ENCODE assay signal across 31 cellular contexts in the genomic region with DNA sequence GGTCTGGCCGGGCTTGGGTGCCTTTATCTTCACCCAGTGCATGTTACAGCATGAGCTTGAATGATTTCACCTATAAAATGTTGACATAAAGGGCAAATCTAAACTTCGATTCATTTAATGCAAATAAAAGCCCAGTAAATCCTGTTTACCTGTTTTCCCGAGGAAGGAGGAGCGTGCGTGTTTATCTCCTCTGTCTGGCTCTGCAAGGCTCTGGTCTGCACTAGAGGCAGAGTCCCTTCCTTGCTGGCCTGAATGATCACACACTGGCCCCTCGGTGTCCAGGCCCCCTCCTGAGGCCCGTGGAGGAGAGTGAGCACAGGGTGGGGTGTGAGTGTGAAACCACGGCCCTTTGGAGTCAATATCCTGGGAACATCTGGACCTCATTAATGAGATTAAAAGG.
"Had no signal": no experiment of that assay in that cellular context is flagged by ENCODE, and none has a peak within 500 bp of the region (broad histone marks: within the 10 kb centered on the region; RNA-seq: fewer than 3 reads in every experiment).

No MANE protein-coding gene starts in this region.

- H3K27ac Mint-ChIP-seq: activated B cell treated with CpG ODN at 0.5 μM for 24 hours; activated CD4-positive, alpha-beta memory T cell treated with anti-CD3 and anti-CD28 coated beads, Interleukin-2, amount 10 ng/mL, durations not matched to agents 7 days and 5 days; activated CD4-positive, alpha-beta T cell treated with anti-CD3 and anti-CD28 coated beads, Interleukin-2, amount 10 ng/mL, durations not matched to agents 24 days and 14 days; activated naive CD4-positive, alpha-beta T cell treated with anti-CD3 and anti-CD28 coated beads, Interleukin-2, amount 10 ng/mL, durations not matched to agents 7 days and 5 days; activated naive CD8-positive, alpha-beta T cell treated with anti-CD3 and anti-CD28 coated beads for 36 hours; activated T-cell treated with anti-CD3 and anti-CD28 coated beads, Interleukin-2, amount 50 U/mL, for 72 hours; activated T-helper 2 cell treated with anti-CD3 and anti-CD28 coated beads, Interferon-gamma antibody, Interleukin-2, Interleukin-4, amounts not matched to agents 10 μg/mL and 5 μg/mL and 100 μg/mL, durations not matched to agents 14 hours and 24 hours and 36 hours; T-helper 1 cell treated with Interleukin-12 subunit alpha and Interleukin-12 subunit beta and Interleukin-4 antibody, amounts not matched to agents 30 μg/mL and 1 μg/mL, for 36 hours had no signal

- H3K9me3 ChIP-seq: SJCRH30 had no signal

- H3K36me3 ChIP-seq: MG63, SJCRH30 had no signal

- H3K4me3 ChIP-seq: MG63, SJCRH30 had no signal

- H3K9me3 Mint-ChIP-seq: activated B cell treated with CpG ODN at 0.5 μM for 24 hours; activated CD4-positive, alpha-beta memory T cell treated with anti-CD3 and anti-CD28 coated beads, Interleukin-2, amount 10 ng/mL, durations not matched to agents 7 days and 5 days; activated CD4-positive, alpha-beta T cell treated with anti-CD3 and anti-CD28 coated beads, Interleukin-2, amount 10 ng/mL, durations not matched to agents 24 days and 14 days; activated naive CD4-positive, alpha-beta T cell treated with anti-CD3 and anti-CD28 coated beads, Interleukin-2, amount 10 ng/mL, durations not matched to agents 7 days and 5 days; activated naive CD8-positive, alpha-beta T cell treated with anti-CD3 and anti-CD28 coated beads for 36 hours; activated T-cell treated with anti-CD3 and anti-CD28 coated beads, Interleukin-2, amount 50 U/mL, for 72 hours; activated T-helper 2 cell treated with anti-CD3 and anti-CD28 coated beads, Interferon-gamma antibody, Interleukin-2, Interleukin-4, amounts not matched to agents 10 μg/mL and 5 μg/mL and 100 μg/mL, durations not matched to agents 14 hours and 24 hours and 36 hours; T-helper 1 cell treated with Interleukin-12 subunit alpha and Interleukin-12 subunit beta and Interleukin-4 antibody, amounts not matched to agents 30 μg/mL and 1 μg/mL, for 36 hours had no signal

- DNase-seq: activated B cell treated with CpG ODN at 0.5 μM for 24 hours; activated CD4-positive, alpha-beta memory T cell treated with anti-CD3 and anti-CD28 coated beads, Interleukin-2, amount 10 ng/mL, durations not matched to agents 7 days and 5 days; activated CD4-positive, alpha-beta T cell treated with anti-CD3 and anti-CD28 coated beads for 1 hour; activated CD4-positive, alpha-beta T cell treated with anti-CD3 and anti-CD28 coated beads, Interleukin-2, amount 10 ng/mL, durations not matched to agents 24 days and 14 days; activated gamma-delta T cell treated with Interleukin-2 at 50 U/mL for 16 hours; activated naive CD4-positive, alpha-beta T cell treated with anti-CD3 and anti-CD28 coated beads, Interleukin-2, amount 10 ng/mL, durations not matched to agents 7 days and 5 days; activated naive CD8-positive, alpha-beta T cell treated with anti-CD3 and anti-CD28 coated beads for 36 hours; activated T-cell treated with anti-CD3 and anti-CD28 coated beads for 4 hours; activated T-cell treated with anti-CD3 and anti-CD28 coated beads, Interleukin-2, amount 50 U/mL, for 72 hours; anterior cingulate cortex; cerebellar nuclear complex; MG63; MV-4-11; NCI-H1092 treated with DMSO at 0.1 percent for 48 hours; NCI-H1417 treated with DMSO at 0.1 percent for 48 hours; NCI-H1694; NCI-H2029; NCI-H2107; NCI-H2171 treated with DMSO at 0.1 percent for 48 hours; NCI-H345; NCI-H510A; NCI-H69; NK-92 treated with Interleukin-12 subunit alpha and Interleukin-12 subunit beta, amount 100 ng/mL, for 24 hours; OCI-M1; RPMI8226; SJCRH30 had no signal

- H3K27me3 Mint-ChIP-seq: activated B cell treated with CpG ODN at 0.5 μM for 24 hours; activated CD4-positive, alpha-beta memory T cell treated with anti-CD3 and anti-CD28 coated beads, Interleukin-2, amount 10 ng/mL, durations not matched to agents 7 days and 5 days; activated CD4-positive, alpha-beta T cell treated with anti-CD3 and anti-CD28 coated beads, Interleukin-2, amount 10 ng/mL, durations not matched to agents 24 days and 14 days; activated naive CD4-positive, alpha-beta T cell treated with anti-CD3 and anti-CD28 coated beads, Interleukin-2, amount 10 ng/mL, durations not matched to agents 7 days and 5 days; activated naive CD8-positive, alpha-beta T cell treated with anti-CD3 and anti-CD28 coated beads for 36 hours had no signal

- H3K27me3 ChIP-seq: MG63, SJCRH30 had no signal

- H3K27ac ChIP-seq: KMS-11, SJCRH30 had no signal

- ATAC-seq: activated T-cell treated with anti-CD3 and anti-CD28 coated beads, Interleukin-2, amount 50 U/mL, for 72 hours; Panc1; Right ventricle myocardium inferior had no signal

- H3K4me3 Mint-ChIP-seq: activated B cell treated with CpG ODN at 0.5 μM for 24 hours; activated CD4-positive, alpha-beta memory T cell treated with anti-CD3 and anti-CD28 coated beads, Interleukin-2, amount 10 ng/mL, durations not matched to agents 7 days and 5 days; activated CD4-positive, alpha-beta T cell treated with anti-CD3 and anti-CD28 coated beads, Interleukin-2, amount 10 ng/mL, durations not matched to agents 24 days and 14 days; activated naive CD4-positive, alpha-beta T cell treated with anti-CD3 and anti-CD28 coated beads, Interleukin-2, amount 10 ng/mL, durations not matched to agents 7 days and 5 days; activated naive CD8-positive, alpha-beta T cell treated with anti-CD3 and anti-CD28 coated beads for 36 hours; activated T-cell treated with anti-CD3 and anti-CD28 coated beads, Interleukin-2, amount 50 U/mL, for 72 hours; T-helper 1 cell treated with Interleukin-12 subunit alpha and Interleukin-12 subunit beta and Interleukin-4 antibody, amounts not matched to agents 30 μg/mL and 1 μg/mL, for 36 hours had no signal
